11 cellular contexts compared by ENCODE assay signal in genomic region chr7:131076711-131077170, GRCh38.
DNase-seq lines count a peak whose midpoint lies in the region; ATAC-seq and TF ChIP-seq lines count a peak whose summit lies in the region.
"Had no signal": no experiment of that assay in that cellular context is flagged by ENCODE, and none has a peak within 500 bp of the region (broad histone marks: within the 10 kb centered on the region; RNA-seq: fewer than 3 reads in every experiment).

No MANE protein-coding gene starts in this region.

- peaks cover 26% of the 10 kb centered on the region for H3K79me2 ChIP-seq in smooth muscle cell (ENCODE audit: low read depth)

- WGBS in smooth muscle cell (ENCODE audit: low lambda C conversion rate), result 17% methylated on average over 4 of the region's 4 CpGs

- H3K36me3 Mint-ChIP-seq in WTC11, result peaks cover 6% of the 10 kb centered on the region; the same call in 1 of the 2 replicates

- no peaks in the 10 kb centered on the region for H3K27me3 Mint-ChIP-seq in WTC11 (ENCODE audit: low read depth)

- H3K36me3 ChIP-seq in HEK293 (ENCODE audit: control insufficient read depth in 2 of 2, insufficient read depth in 1 of 2, low read length in 2 of 2) (no peaks in the 10 kb centered on the region), smooth muscle cell (ENCODE audit: low read depth) (no peaks in the 10 kb centered on the region)

- H4K20me1 ChIP-seq in smooth muscle cell (ENCODE audit: low read depth), result peaks cover 5% of the 10 kb centered on the region

- peaks cover 27% of the 10 kb centered on the region for H3K4me1 Mint-ChIP-seq in WTC11

- H3K27ac ChIP-seq in HEK293 (ENCODE audit: extremely low read depth, low read depth, low read length), result peak overlapping the region; percentile 46; the same call in 1 of the 2 replicates
- peak overlapping the region; percentile 2 for H3K27ac ChIP-seq in foreskin keratinocyte
- peak overlapping the region; percentile 91 for H3K27ac ChIP-seq in smooth muscle cell (ENCODE audit: low read depth)

- H3K27me3 ChIP-seq in foreskin keratinocyte, result no peaks in the 10 kb centered on the region
- no peaks in the 10 kb centered on the region for H3K27me3 ChIP-seq in smooth muscle cell (ENCODE audit: low read depth)

- POLR2A ChIA-PET in HEK293 (lab: Yijun Ruan, JAX), result no interaction called here
- POLR2A ChIA-PET in WTC11 (lab: Charles Lee), result no interaction called here

- no peaks in the 10 kb centered on the region for H3K9me3 Mint-ChIP-seq in WTC11

- no peak overlapping the region for H3K4me3 Mint-ChIP-seq in WTC11

- peak overlapping the region; percentile 59 for H2AFZ ChIP-seq in smooth muscle cell (ENCODE audit: low read depth)

- 0 out of 2 replicates have a peak overlapping the region, but pooled peaks have one; percentile 86 for H3K27ac Mint-ChIP-seq in WTC11

- ATAC-seq in WTC11 (no peak), foreskin keratinocyte (no peak), HG02938 (IDR thresholded peaks at IDR 0.05; ENCODE audit: unreplicated experiment) (no peak), GM21367 (IDR thresholded peaks at IDR 0.05; ENCODE audit: unreplicated experiment) (no peak)

- peak overlapping the region; percentile 57 for H3K9ac ChIP-seq in smooth muscle cell (ENCODE audit: low read depth)

- H3K4me2 ChIP-seq in smooth muscle cell, result peak overlapping the region; percentile 76

- TF ChIP-seq CTCF in HEK293 (tag by site-specific recombination; IDR thresholded peaks at IDR 0.05) (no peak), WTC11 (IDR thresholded peaks at IDR 0.05) (no peak), foreskin keratinocyte (conservative IDR thresholded peaks at IDR 0.05) (no peak), smooth muscle cell (IDR thresholded peaks at IDR 0.05; ENCODE audit: borderline replicate concordance, insufficient read depth, poor library complexity, severe bottlenecking) (no peak)

- CTCF ChIA-PET in HEK293 (lab: Yijun Ruan, JAX) (no interaction called here), WTC11 (lab: Charles Lee) (no interaction called here)

- H3K4me3 ChIP-seq in HEK293 (ENCODE audit: low read depth, low read length), result no peak overlapping the region
- no peak overlapping the region for H3K4me3 ChIP-seq in smooth muscle cell

- peaks cover 3% of the 10 kb centered on the region for H3F3A ChIP-seq in smooth muscle cell (ENCODE audit: low read depth)

- no peak for DNase-seq in WTC11 (ENCODE audit: low spot score)
- peak in 1 of 2 donors; percentile 34 for DNase-seq in foreskin keratinocyte
- DNase-seq in smooth muscle cell (lab: John Stamatoyannopoulos, UW; ENCODE audit: unreplicated experiment), result no peak
- no peak for DNase-seq in activated CD4-positive, alpha-beta T cell treated with anti-CD3 and anti-CD28 coated beads, Interleukin-2, amount 50 U/mL, for 4 hours
- DNase-seq: KG1, kidney glomerular epithelial cell, NCI-H446, SW 1271 had no signal

- peaks cover 3% of the 10 kb centered on the region; the same call in 1 of the 2 replicates for H3K4me1 ChIP-seq in HEK293 (ENCODE audit: control insufficient read depth, insufficient read depth, low read length)
- peaks cover 22% of the 10 kb centered on the region for H3K4me1 ChIP-seq in foreskin keratinocyte
- H3K4me1 ChIP-seq in smooth muscle cell (ENCODE audit: low read depth), result peaks cover 19% of the 10 kb centered on the region

- H3K9me3 ChIP-seq in HEK293 (ENCODE audit: control insufficient read depth, insufficient read depth, low read depth, low read length) (no peaks in the 10 kb centered on the region), smooth muscle cell (replicated peaks; ENCODE audit: low read depth) (no peaks in the 10 kb centered on the region)

TF ChIP-seq in HEK293, 187 proteins besides CTCF, POLR2A, EP300 and RAD21 (continues in another document):
- peak; percentile 75 for TF ChIP-seq ZBTB17 (tag by site-specific recombination; IDR thresholded peaks at IDR 0.05)
- no peak for TF ChIP-seq INSM2 (tag by site-specific recombination; IDR thresholded peaks at IDR 0.05)
- 0 out of 2 replicates have a peak, but pooled peaks have one; percentile 12 for TF ChIP-seq ZEB2 (tag by site-specific recombination; IDR thresholded peaks at IDR 0.05)
- TF ChIP-seq ZNF335 (tag by site-specific recombination; conservative IDR thresholded peaks at IDR 0.05), result peak; percentile 24; the same call in 1 of the 2 replicates
- TF ChIP-seq FEZF1 (tag by site-specific recombination; IDR thresholded peaks at IDR 0.05), result peak; percentile 28; the same call in 1 of the 2 replicates
- 0 out of 2 replicates have a peak, but pooled peaks have one; percentile 5 for TF ChIP-seq ZNF366 (tag by site-specific recombination; conservative IDR thresholded peaks at IDR 0.05)

TF ChIP-seq in WTC11, 78 proteins besides CTCF, POLR2A, EP300 and RAD21:
- TF ChIP-seq ARID4B (CRISPR knock-in tag; IDR thresholded peaks at IDR 0.05; ENCODE audit: borderline replicate concordance) (no peak), GABPB1 (CRISPR knock-in tag; IDR thresholded peaks at IDR 0.05) (peak; percentile 43; the same call in 1 of the 2 replicates)
TF ChIP-seq in WTC11: peak in this region for 1.

Comparison
In these comparisons a context has a peak if more than half of its experiments do, and no peak if none do; other contexts are left out.
1. H3K27ac ChIP-seq: peak in every context shown above with its lines; median percentile 91 in smooth muscle cell; 46 in HEK293; 2 in foreskin keratinocyte.